Comparison of ENCODE assay signal across 26 cellular contexts in the genomic region with DNA sequence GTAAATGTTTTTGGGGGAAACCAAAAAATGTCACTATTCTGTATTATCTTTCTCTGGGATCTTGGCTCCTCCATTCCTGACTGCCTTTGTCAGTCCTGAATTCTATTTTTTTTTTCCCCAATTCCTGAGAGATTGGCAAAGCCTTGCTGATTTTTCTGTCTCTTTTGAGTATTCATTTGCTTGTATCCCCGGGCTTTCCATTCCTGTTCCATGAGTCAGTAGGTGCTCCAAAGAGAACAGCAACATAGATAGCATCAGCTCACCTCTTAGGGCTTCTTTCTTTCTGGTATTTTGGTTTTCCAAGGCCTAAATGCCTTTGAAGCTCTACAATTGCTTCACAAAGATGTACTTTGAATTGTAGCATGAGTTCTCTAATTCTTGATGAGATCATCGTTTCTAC.
DNase-seq lines count a peak whose midpoint lies in the region; ATAC-seq, FAIRE-seq and TF ChIP-seq lines count a peak whose summit lies in the region.
"Had no signal": no experiment of that assay in that cellular context is flagged by ENCODE, and none has a peak within 500 bp of the region (broad histone marks: within the 10 kb centered on the region; RNA-seq: fewer than 3 reads in every experiment).

No MANE protein-coding gene starts in this region.

- peaks cover 49% of the 10 kb centered on the region for H3K9me3 ChIP-seq in NT2/D1 (ENCODE audit: insufficient read depth, low read length)
- no peaks in the 10 kb centered on the region; a peak in 1 of 4 replicates for H3K9me3 ChIP-seq in H1 (ENCODE audit: insufficient read depth in 2 of 2, low read depth in 1 of 2, low read length in 1 of 2)
- H3K9me3 ChIP-seq: A549, HAP-1 had no signal

- POLR2A ChIA-PET in H1 (lab: Charles Lee; ENCODE audit: partially characterized antibody) = no interaction called here

- no peak for TF ChIP-seq EP300 in H1 (IDR thresholded peaks at IDR 0.05; ENCODE audit: borderline replicate concordance in 1 of 2, low read depth in 2 of 2, low read length in 2 of 2)

- FAIRE-seq in H1 (lab: Jason Lieb, UNC) = no peak
- FAIRE-seq: A549, D721Med had no signal

- no peak overlapping the region for H2BK5ac ChIP-seq in H1 (ENCODE audit: low read depth, low read length)

- H2BK15ac ChIP-seq in H1 (ENCODE audit: low read length) = no peak overlapping the region

- no peak overlapping the region for H2AK5ac ChIP-seq in H1 (ENCODE audit: low read depth, low read length)

- H3K4me1 ChIP-seq in NT2/D1 (ENCODE audit: insufficient read depth, insufficient read length) = no peaks in the 10 kb centered on the region
- peaks cover 0 to under 1% (median 0%) of the 10 kb centered on the region in 4 experiments; a peak in 1 of 7 replicates for H3K4me1 ChIP-seq in H1 (replicated peaks in 1 of 4; ENCODE audit: control insufficient read depth in 3 of 4, insufficient read depth in 4 of 4, low read length in 3 of 4)
- H3K4me1 ChIP-seq: A549, HAP-1 had no signal

- ATAC-seq in HG02938 (IDR thresholded peaks at IDR 0.05; ENCODE audit: unreplicated experiment) = no peak
- ATAC-seq: A549, PC-3 had no signal

- no peak for TF ChIP-seq CTCF in H1 (IDR thresholded peaks at IDR 0.05; ENCODE audit: control extremely low read depth in 1 of 3, insufficient read depth in 1 of 3, low read depth in 1 of 3, low read length in 3 of 3)

- CTCF ChIA-PET in H1 (lab: Charles Lee; ENCODE audit: partially characterized antibody) = interaction anchor here (0.6 kb wide), 3 partner anchors 368 to 456 kb away, joined by 3 read pairs; no protein-coding TSS in a partner anchor

- no peak for TF ChIP-seq POLR2A in H1 (IDR thresholded peaks at IDR 0.05; ENCODE audit: control extremely low read depth in 1 of 2, low read depth in 2 of 2, low read length in 2 of 2)

- H2AFZ ChIP-seq in H1 (ENCODE audit: low read length) = no peak overlapping the region
- H2AFZ ChIP-seq: GM23248 had no signal

- H3K4ac ChIP-seq in H1 (replicated peaks; ENCODE audit: insufficient read length, low read depth, low read length) = no peak overlapping the region

- H3K79me2 ChIP-seq in H1 (ENCODE audit: control insufficient read depth in 1 of 2, insufficient read depth in 2 of 2, low read length in 2 of 2) = no peaks in the 10 kb centered on the region

- H4K91ac ChIP-seq in H1 (replicated peaks; ENCODE audit: insufficient read length, low read length) = no peak overlapping the region

- H3K4me2 ChIP-seq in H1 (ENCODE audit: insufficient read depth in 1 of 2, low read depth in 2 of 2, low read length in 2 of 2) = no peak overlapping the region
- H3K4me2 ChIP-seq: A549 had no signal

- no peak overlapping the region for H4K5ac ChIP-seq in H1 (ENCODE audit: insufficient read length, low read depth, low read length)

- H3K27ac ChIP-seq in H1 (ENCODE audit: low read depth, low read length) = no peak overlapping the region
- H3K27ac ChIP-seq: A549, GM23248, HL-60, RWPE1, SK-N-MC had no signal

- no peak overlapping the region for H3K56ac ChIP-seq in H1 (replicated peaks; ENCODE audit: insufficient read length, low read depth, low read length)

- H3K27me3 ChIP-seq in NT2/D1 (ENCODE audit: insufficient read depth, insufficient read length) = no peaks in the 10 kb centered on the region
- H3K27me3 ChIP-seq in H1 (replicated peaks in 1 of 4; ENCODE audit: control insufficient read depth in 3 of 4, extremely low read depth in 1 of 4, insufficient read depth in 3 of 4, low read length in 3 of 4) = no peaks in the 10 kb centered on the region

- H3K36me3 ChIP-seq in NT2/D1 (ENCODE audit: insufficient read depth, insufficient read length, low read length) (no peaks in the 10 kb centered on the region), H1 (ENCODE audit: control insufficient read depth in 2 of 4, insufficient read depth in 4 of 4, low read length in 3 of 4) (no peaks in the 10 kb centered on the region)
- H3K36me3 ChIP-seq: HAP-1 had no signal

- H3K18ac ChIP-seq in H1 (ENCODE audit: extremely low read depth, low read length) = no peak overlapping the region

- 100% methylated on average over 2 of the region's 2 CpGs; no CpG with 5 or more reads in 1 of the 2 experiments for WGBS in H1 (ENCODE audit: extremely low coverage in 1 of 2, insufficient coverage in 1 of 2, insufficient read length in 1 of 2, insufficient replicate concordance in 2 of 2, low coverage in 1 of 2, low lambda C conversion rate in 2 of 2, missing lambda C conversion rate in 1 of 2), 2 experiments

- H4K20me1 ChIP-seq in H1 (replicated peaks in 1 of 2; ENCODE audit: control insufficient read depth in 1 of 2, insufficient read depth in 2 of 2, low read length in 2 of 2) = no peaks in the 10 kb centered on the region

- no peak overlapping the region for H3K23ac ChIP-seq in H1 (ENCODE audit: insufficient read length)

- no peak overlapping the region for H4K8ac ChIP-seq in H1 (ENCODE audit: extremely low read depth, insufficient read depth, low read length)

- no peaks in the 10 kb centered on the region for H3K79me1 ChIP-seq in H1 (ENCODE audit: low read depth, low read length)

- no peak overlapping the region for H2BK120ac ChIP-seq in H1 (replicated peaks; ENCODE audit: low read depth, low read length)

- H3K4me3 ChIP-seq in NT2/D1 (ENCODE audit: insufficient read length, low read depth) = no peak overlapping the region
- no peak overlapping the region for H3K4me3 ChIP-seq in H1 (ENCODE audit: extremely low read depth in 1 of 4, insufficient read depth in 2 of 4, low read depth in 3 of 4, low read length in 4 of 4)
- H3K4me3 ChIP-seq: A549, GM23248, HAP-1, SK-N-MC had no signal

- no peaks in the 10 kb centered on the region for H3K23me2 ChIP-seq in H1 (ENCODE audit: low read depth, low read length)

- no peak for TF ChIP-seq RAD21 in H1 (IDR thresholded peaks at IDR 0.05 in 1 of 2, conservative IDR thresholded peaks at IDR 0.05 in 1 of 2; ENCODE audit: low read depth in 2 of 2, low read length in 2 of 2)

- no peak overlapping the region for H2BK20ac ChIP-seq in H1 (ENCODE audit: low read length)

- no peak overlapping the region for H3K9ac ChIP-seq in NT2/D1 (ENCODE audit: insufficient read length, low read depth)
- no peak overlapping the region for H3K9ac ChIP-seq in H1 (replicated peaks in 1 of 4; ENCODE audit: extremely low read depth in 1 of 4, low read depth in 3 of 4, low read length in 3 of 4)
- H3K9ac ChIP-seq: GM23248 had no signal

- H3K14ac ChIP-seq in H1 (ENCODE audit: insufficient read length) = no peak overlapping the region

- DNase-seq in A172 (ENCODE audit: low spot score) (peak; percentile 6), NT2/D1 (ENCODE audit: low read depth, low spot score) (peak; percentile 51), H1 (ENCODE audit: low read depth in 1 of 2, low spot score in 2 of 2) (no peak), kidney tubule cell (ENCODE audit: low spot score) (peak; percentile 57), NAMALWA (ENCODE audit: low spot score) (no peak), NCI-H2081 (lab: John Stamatoyannopoulos, UW) (no peak), 8988T (no peak)
- DNase-seq: DMS53, GF-D8, GM23248, IMR-90, MV-4-11, NCI-H1694, NCI-H2081 treated with DMSO at 0.1 percent for 48 hours, NCI-H2171 treated with DMSO at 0.1 percent for 48 hours, NCI-H446 treated with DMSO at 0.1 percent for 48 hours, NCI-H526 treated with DMSO at 0.1 percent for 48 hours, PC-3, SHP77 treated with DMSO at 0.1 percent for 48 hours had no signal

- H2BK12ac ChIP-seq in H1 (ENCODE audit: low read depth, low read length) = no peak overlapping the region

TF ChIP-seq in H1, 55 proteins besides CTCF, POLR2A, EP300 and RAD21:
- TF ChIP-seq TAF7 (optimal IDR thresholded peaks at IDR 0.05; ENCODE audit: borderline replicate concordance, low read depth, low read length) (no peak), ZNF274 (IDR thresholded peaks at IDR 0.05; ENCODE audit: borderline replicate concordance, extremely low read depth, low read length) (peak; percentile 60; the same call in 1 of the 2 replicates)
TF ChIP-seq in H1: peak in this region for 1.

Comparison
In these comparisons a context has a peak if more than half of its experiments do, and no peak if none do; other contexts are left out.
1. DNase-seq: peak in A172 (single experiment), NT2/D1 (single experiment) and kidney tubule cell (single experiment); none in H1 (0 of 2), NAMALWA (single experiment), NCI-H2081 (0 of 2) and 8988T (single experiment).